ENCODE assay signal across 10 cellular contexts in the genomic region with DNA sequence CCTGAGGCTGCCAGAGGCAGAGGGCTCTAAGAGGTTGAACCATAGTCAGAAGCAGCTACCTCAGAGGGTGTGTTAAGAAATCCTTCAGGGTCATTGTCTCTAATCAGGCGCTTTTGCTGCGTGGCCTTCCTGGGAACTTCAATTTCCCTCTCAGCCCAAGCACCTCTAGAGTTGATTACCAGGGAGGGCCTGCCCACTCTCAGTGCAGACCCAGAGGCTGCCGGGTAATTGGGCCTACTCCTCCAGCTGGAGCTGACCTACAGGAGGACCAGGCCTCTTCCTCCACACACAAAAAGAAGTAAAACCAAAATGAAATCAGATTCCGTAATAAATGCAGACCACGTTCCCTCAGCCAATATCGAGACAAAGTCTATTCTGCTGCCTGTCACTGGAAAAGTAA.
"Had no signal": no experiment of that assay in that cellular context is flagged by ENCODE, and none has a peak within 500 bp of the region (broad histone marks: within the 10 kb centered on the region; RNA-seq: fewer than 3 reads in every experiment).

No MANE protein-coding gene starts in this region.

- H3K36me3 ChIP-seq: HAP-1 had no signal

- H3K9me3 Mint-ChIP-seq: GM23338, H9 had no signal

- H3K4me1 Mint-ChIP-seq: GM23338, H9 had no signal

- H3K9me3 ChIP-seq: HAP-1 had no signal

- ATAC-seq: GM23338, HCT116 had no signal

- H3K4me3 ChIP-seq: GM23248, GM23338, HAP-1 had no signal

- H3K27ac Mint-ChIP-seq: GM23338, H9, HFFc6 had no signal

- H3K4me1 ChIP-seq: HAP-1 had no signal

- DNase-seq: GM23248, GOT3, H7, H9, HCEC 1CT, HFFc6 had no signal

- FAIRE-seq: H1 had no signal

- H3K4me3 Mint-ChIP-seq: GM23338, H9, HFFc6 had no signal

- H3K27ac ChIP-seq: GM23248 had no signal
